21 cellular contexts compared by ENCODE assay signal in genomic region chr1:96346708-96347107, GRCh38.
"Had no signal": no experiment of that assay in that cellular context is flagged by ENCODE, and none has a peak within 500 bp of the region (broad histone marks: within the 10 kb centered on the region; RNA-seq: fewer than 3 reads in every experiment).

No MANE protein-coding gene starts in this region.

- H3K36me3 ChIP-seq: adrenal gland, gastroesophageal sphincter, left lung, pancreas, sigmoid colon, thoracic aorta, upper lobe of right lung had no signal

- H3K27me3 ChIP-seq: adrenal gland, gastroesophageal sphincter, left lung, pancreas, sigmoid colon, upper lobe of right lung had no signal

- H3K27ac ChIP-seq: adrenal gland, gastroesophageal sphincter, left lung, pancreas, sigmoid colon, thoracic aorta, upper lobe of right lung had no signal

- H3K4me1 ChIP-seq: adrenal gland, gastroesophageal sphincter, left lung, pancreas, sigmoid colon, upper lobe of right lung had no signal

- H3K9me3 Mint-ChIP-seq: activated CD8-positive, alpha-beta T cell treated with anti-CD3 and anti-CD28 coated beads for 36 hours; activated naive CD4-positive, alpha-beta T cell treated with anti-CD3 and anti-CD28 coated beads, Interleukin-2, amount 50 U/mL, for 24 hours had no signal

- ATAC-seq: activated CD8-positive, alpha-beta T cell treated with anti-CD3 and anti-CD28 coated beads for 36 hours; activated T-cell treated with anti-CD3 and anti-CD28 coated beads, Interleukin-2, amount 50 U/mL, for 4 hours; gastroesophageal sphincter; left lung; mucosa of descending colon; naive thymus-derived CD8-positive, alpha-beta T cell; pancreas; T-helper 17 cell; upper lobe of right lung; WTC11 had no signal

- H3K9me3 ChIP-seq: adrenal gland, mucosa of descending colon, pancreas, upper lobe of right lung had no signal

- DNase-seq: activated CD4-positive, alpha-beta T cell treated with anti-CD3 and anti-CD28 coated beads for 48 hours; activated CD8-positive, alpha-beta T cell treated with anti-CD3 and anti-CD28 coated beads for 36 hours; activated effector memory CD4-positive, alpha-beta T cell treated with anti-CD3 and anti-CD28 coated beads, Interleukin-2, amount 50 U/mL, for 16 hours; activated T-cell treated with anti-CD3 and anti-CD28 coated beads, Interleukin-2, amount 50 U/mL, for 4 hours; adrenal gland; caudate nucleus; islet precursor cell; left lung; mucosa of descending colon; naive thymus-derived CD8-positive, alpha-beta T cell; pancreas; sigmoid colon; stimulated activated CD4-positive, alpha-beta T cell treated with anti-CD3 and anti-CD28 coated beads, Interleukin-1b, Interleukin-23, amount 100 ng/mL, for 48 hours; T-helper 17 cell; upper lobe of right lung had no signal

- H3K4me3 Mint-ChIP-seq: activated CD8-positive, alpha-beta T cell treated with anti-CD3 and anti-CD28 coated beads for 36 hours; activated naive CD4-positive, alpha-beta T cell treated with anti-CD3 and anti-CD28 coated beads, Interleukin-2, amount 50 U/mL, for 24 hours; activated T-cell treated with anti-CD3 and anti-CD28 coated beads, Interleukin-2, amount 50 U/mL, for 4 hours; memory B cell; naive thymus-derived CD8-positive, alpha-beta T cell; T-helper 17 cell; WTC11 had no signal

- H3K4me1 Mint-ChIP-seq: activated naive CD4-positive, alpha-beta T cell treated with anti-CD3 and anti-CD28 coated beads, Interleukin-2, amount 50 U/mL, for 24 hours; memory B cell; naive thymus-derived CD8-positive, alpha-beta T cell; T-helper 17 cell; WTC11 had no signal

- H3K27me3 Mint-ChIP-seq: activated CD8-positive, alpha-beta T cell treated with anti-CD3 and anti-CD28 coated beads for 36 hours; activated naive CD4-positive, alpha-beta T cell treated with anti-CD3 and anti-CD28 coated beads, Interleukin-2, amount 50 U/mL, for 24 hours; memory B cell; T-helper 17 cell had no signal

- H3K4me3 ChIP-seq: adrenal gland, gastroesophageal sphincter, left lung, mucosa of descending colon, pancreas, sigmoid colon, thoracic aorta, upper lobe of right lung had no signal

- H3K27ac Mint-ChIP-seq: activated CD8-positive, alpha-beta T cell treated with anti-CD3 and anti-CD28 coated beads for 36 hours; activated naive CD4-positive, alpha-beta T cell treated with anti-CD3 and anti-CD28 coated beads, Interleukin-2, amount 50 U/mL, for 24 hours; memory B cell; naive thymus-derived CD8-positive, alpha-beta T cell; T-helper 17 cell; WTC11 had no signal

- H3K36me3 Mint-ChIP-seq: activated naive CD4-positive, alpha-beta T cell treated with anti-CD3 and anti-CD28 coated beads, Interleukin-2, amount 50 U/mL, for 24 hours; memory B cell; naive thymus-derived CD8-positive, alpha-beta T cell; WTC11 had no signal

- FAIRE-seq: colon, pancreas had no signal
